ENCODE assay signal across 16 cellular contexts in genomic region chr9:79166005-79166404, GRCh38.
DNase-seq lines count a peak whose midpoint lies in the region; ATAC-seq and TF ChIP-seq lines count a peak whose summit lies in the region.
"Had no signal": no experiment of that assay in that cellular context is flagged by ENCODE, and none has a peak within 500 bp of the region (broad histone marks: within the 10 kb centered on the region; RNA-seq: fewer than 3 reads in every experiment).

No MANE protein-coding gene starts in this region.

- peak overlapping the region; percentile 53 for H3K27ac Mint-ChIP-seq in MCF 10A (ENCODE audit: low read depth, unreplicated experiment)
- H3K27ac Mint-ChIP-seq in CD4-positive, alpha-beta T cell = no peak overlapping the region

- no peaks in the 10 kb centered on the region for H3K4me1 ChIP-seq in breast epithelium
- H3K4me1 ChIP-seq: ascending aorta had no signal

- H3K9me3 Mint-ChIP-seq in MCF 10A (ENCODE audit: unreplicated experiment) = peaks cover 22% of the 10 kb centered on the region
- H3K9me3 Mint-ChIP-seq in CD4-positive, alpha-beta T cell = no peaks in the 10 kb centered on the region

- TF ChIP-seq CTCF in MCF 10A (IDR thresholded peaks at IDR 0.05; ENCODE audit: unreplicated experiment) (no peak), breast epithelium (IDR thresholded peaks at IDR 0.05) (no peak)
- no peak for TF ChIP-seq CTCF in CD4-positive, alpha-beta T cell (IDR thresholded peaks at IDR 0.05)

- H3K4me3 ChIP-seq in breast epithelium = no peak overlapping the region
- H3K4me3 ChIP-seq: ascending aorta, esophagus squamous epithelium had no signal

- DNase-seq in MCF 10A (ENCODE audit: unreplicated experiment) (peak; percentile 76), breast epithelium (ENCODE audit: low spot score in 2 of 2) (no peak), iris pigment epithelial cell (ENCODE audit: low read depth) (peak; percentile 83), DMS153 treated with DMSO at 0.1 percent for 48 hours (lab: John Stamatoyannopoulos, UW; ENCODE audit: unreplicated experiment) (no peak), cerebellum (ENCODE audit: low spot score) (no peak)
- DNase-seq in CD4-positive, alpha-beta T cell = no peak
- DNase-seq: activated CD4-positive, alpha-beta T cell treated with anti-CD3 and anti-CD28 coated beads, Interleukin-2, amount 50 U/mL, for 48 hours; Calu3; dermis blood vessel endothelial cell; esophagus squamous epithelium; left ventricle myocardium superior; naive B cell; NCI-H1092 had no signal

- ATAC-seq in SK-N-SH treated with all-trans-retinoic acid at 6 μM for 48 hours (no peak), HG02981 (IDR thresholded peaks at IDR 0.05; ENCODE audit: unreplicated experiment) (no peak)
- no peak for ATAC-seq in CD4-positive, alpha-beta T cell (ENCODE audit: poor library complexity)
- ATAC-seq: left ventricle myocardium superior had no signal

- H3K27me3 ChIP-seq in breast epithelium = peaks cover 0 to 8% of the 10 kb centered on the region in 2 donors
- H3K27me3 ChIP-seq in CD4-positive, alpha-beta T cell (ENCODE audit: control insufficient read depth, insufficient read depth, low read length) = no peaks in the 10 kb centered on the region
- H3K27me3 ChIP-seq: ascending aorta, esophagus squamous epithelium had no signal

- no peak overlapping the region for H3K27ac ChIP-seq in breast epithelium
- H3K27ac ChIP-seq in CD4-positive, alpha-beta T cell (ENCODE audit: low read depth, low read length) = no peak overlapping the region
- H3K27ac ChIP-seq: ascending aorta, esophagus squamous epithelium had no signal

- H3K27me3 Mint-ChIP-seq in MCF 10A (ENCODE audit: insufficient read depth, unreplicated experiment) = no peaks in the 10 kb centered on the region
- peaks cover 18% of the 10 kb centered on the region for H3K27me3 Mint-ChIP-seq in CD4-positive, alpha-beta T cell

- no peak for TF ChIP-seq POLR2A in breast epithelium (IDR thresholded peaks at IDR 0.05)

- H3K4me1 Mint-ChIP-seq in MCF 10A (ENCODE audit: insufficient read depth, unreplicated experiment) = peaks cover 18% of the 10 kb centered on the region
- H3K4me1 Mint-ChIP-seq in CD4-positive, alpha-beta T cell (ENCODE audit: low read depth) = no peaks in the 10 kb centered on the region

- H3K4me3 Mint-ChIP-seq in MCF 10A (ENCODE audit: unreplicated experiment) = peak overlapping the region; percentile 1
- no peak overlapping the region for H3K4me3 Mint-ChIP-seq in CD4-positive, alpha-beta T cell
- H3K4me3 Mint-ChIP-seq: naive B cell had no signal

- no peaks in the 10 kb centered on the region for H3K36me3 Mint-ChIP-seq in MCF 10A (ENCODE audit: insufficient read depth, unreplicated experiment)
- H3K36me3 Mint-ChIP-seq in CD4-positive, alpha-beta T cell (ENCODE audit: low read depth) = no peaks in the 10 kb centered on the region
- H3K36me3 Mint-ChIP-seq: naive B cell had no signal

- H3K36me3 ChIP-seq in breast epithelium = no peaks in the 10 kb centered on the region
- H3K36me3 ChIP-seq: ascending aorta, esophagus squamous epithelium had no signal

- POLR2A ChIA-PET in MCF 10A (lab: Yijun Ruan, JAX) = interaction anchor here (0.5 to 4.4 kb wide), 20 partner anchors 8 to 548 kb away, joined by 3 to 32 read pairs (median 4); partner anchors contain the start of gene TLE4
- POLR2A ChIA-PET in CD4-positive, alpha-beta T cell (lab: Charles Lee) = no interaction called here

- no TSS peak for BruUV-seq in MCF 10A (replicated peaks; lab: Mats Ljungman, UMichigan)

- intact Hi-C loops in MCF 10A (cut with micrococcal nuclease) = loop anchor here (5.0 kb wide), 1 partner anchor 56 kb away; no protein-coding TSS in a partner anchor
- intact Hi-C loops in breast epithelium (cut with DNase I; ENCODE audit: low total_unique reads) = no loop called here
- intact Hi-C loops in CD4-positive, alpha-beta T cell (cut with DNase I, micrococcal nuclease) = no loop called here

- peaks cover 0 to 11% of the 10 kb centered on the region in 2 donors for H3K9me3 ChIP-seq in breast epithelium
- no peaks in the 10 kb centered on the region for H3K9me3 ChIP-seq in CD4-positive, alpha-beta T cell (ENCODE audit: control insufficient read depth, low read length)
- H3K9me3 ChIP-seq: ascending aorta, esophagus squamous epithelium had no signal

- CTCF ChIA-PET in MCF 10A (lab: Yijun Ruan, JAX) = interaction anchor here (0.5 to 1.6 kb wide), 9 partner anchors 10 to 873 kb away, joined by 3 to 5 read pairs (median 3); no protein-coding TSS in a partner anchor
- CTCF ChIA-PET in CD4-positive, alpha-beta T cell (lab: Charles Lee) = no interaction called here

TF ChIP-seq in SK-N-SH treated with all-trans-retinoic acid at 6 μM for 48 hours, 23 proteins besides CTCF, POLR2A, EP300 and RAD21:
- TF ChIP-seq ISL1 (CRISPR knock-in tag; IDR thresholded peaks at IDR 0.05) (peak; percentile 83), TCF4 (CRISPR knock-in tag; IDR thresholded peaks at IDR 0.05; ENCODE audit: borderline replicate concordance) (no peak)

Comparison
In these comparisons a context has a peak if more than half of its experiments do, and no peak if none do; other contexts are left out.
1. DNase-seq: peak in MCF 10A (single experiment) and iris pigment epithelial cell (single experiment); none in breast epithelium (0 of 2), DMS153 treated with DMSO at 0.1 percent for 48 hours (single experiment), CD4-positive, alpha-beta T cell (0 of 10) and cerebellum (single experiment).